5 cellular contexts compared by ENCODE assay signal in genomic region chr5:132123578-132123977, GRCh38. TPM values are rescaled to one million over a fixed set of nuclear protein-coding genes. Genes with fewer than 3 reads are reported as not detected.
"Had no signal": no experiment of that assay in that cellular context is flagged by ENCODE, and none has a peak within 500 bp of the region (broad histone marks: within the 10 kb centered on the region; RNA-seq: fewer than 3 reads in every experiment).

No MANE protein-coding gene starts in this region.

RNA-seq across cellular contexts. Expression of gene CSF2, which starts 50.0 kb away (rescaled TPM):
- total RNA-seq: GM23248, GM23338, H1, H7, H9 had no signal
- polyA plus RNA-seq: GM23248, GM23338, H1 had no signal
